18 cellular contexts compared by ENCODE assay signal in the genomic region with DNA sequence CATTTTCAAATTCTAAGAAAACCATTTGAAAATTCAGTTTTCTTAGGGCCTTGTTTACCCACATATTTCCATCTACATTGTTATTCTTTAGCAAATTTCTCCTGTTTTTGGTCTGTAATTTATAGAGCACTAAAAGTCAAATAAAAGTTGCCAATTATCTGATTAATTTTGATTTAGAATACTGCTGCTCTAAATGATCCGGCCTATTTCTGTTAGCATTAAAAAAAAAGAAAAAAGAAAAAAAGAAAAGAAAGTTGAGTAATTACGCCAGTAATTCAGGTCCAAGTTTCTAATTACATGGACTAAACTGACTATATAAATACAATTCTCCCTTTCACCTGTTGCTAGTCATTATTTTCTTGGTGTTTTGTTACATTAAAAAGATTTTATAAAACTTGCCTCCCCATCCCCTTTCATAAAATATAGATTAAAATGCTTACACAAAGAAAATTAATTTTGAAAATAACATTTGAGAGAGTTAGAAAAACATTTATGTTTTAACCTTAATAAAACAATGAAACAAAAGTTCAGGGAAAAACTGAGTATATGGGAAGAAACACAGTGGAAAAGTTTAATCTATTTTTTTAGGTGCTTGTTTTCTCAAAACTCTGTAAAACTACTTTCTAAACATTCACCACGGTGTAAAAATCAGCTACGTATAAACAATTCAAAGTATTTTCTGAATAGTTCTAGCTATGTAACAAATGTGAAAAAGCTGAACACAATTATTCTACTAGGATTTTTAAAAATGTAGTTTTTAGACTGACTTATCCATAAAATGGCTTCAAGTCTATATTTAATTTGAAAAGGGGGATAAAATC. TPM values are rescaled to one million over a fixed set of nuclear protein-coding genes. Genes with fewer than 3 reads are reported as not detected.
"Had no signal": no experiment of that assay in that cellular context is flagged by ENCODE, and none has a peak within 500 bp of the region (broad histone marks: within the 10 kb centered on the region; RNA-seq: fewer than 3 reads in every experiment).

No MANE protein-coding gene starts in this region.

- H3K27me3 Mint-ChIP-seq: activated CD4-positive, alpha-beta T cell treated with anti-CD3 and anti-CD28 coated beads, Interleukin-2, amount 10 ng/mL, durations not matched to agents 7 days and 5 days had no signal

- H3K9me3 Mint-ChIP-seq: activated CD4-positive, alpha-beta T cell treated with anti-CD3 and anti-CD28 coated beads, Interleukin-2, amount 10 ng/mL, durations not matched to agents 7 days and 5 days; activated naive CD4-positive, alpha-beta T cell treated with anti-CD3 and anti-CD28 coated beads, Interleukin-2, amount 10 ng/mL, durations not matched to agents 7 days and 5 days; central memory CD8-positive, alpha-beta T cell; nephron had no signal

- H3K27ac Mint-ChIP-seq: activated naive CD4-positive, alpha-beta T cell treated with anti-CD3 and anti-CD28 coated beads, Interleukin-2, amount 10 ng/mL, durations not matched to agents 7 days and 5 days; nephron; WTC11 had no signal

- H3K9me3 ChIP-seq: ascending aorta, colonic mucosa, gastrocnemius medialis, tibial artery had no signal

- H3K27me3 ChIP-seq: ascending aorta, colonic mucosa, gastrocnemius medialis, tibial artery had no signal

- ATAC-seq: gastrocnemius medialis, left lobe of liver, WTC11 had no signal

- DNase-seq: activated CD4-positive, alpha-beta T cell treated with anti-CD3 and anti-CD28 coated beads, Interleukin-2, amount 10 ng/mL, durations not matched to agents 7 days and 5 days; activated CD8-positive, alpha-beta memory T cell treated with anti-CD3 and anti-CD28 coated beads for 24 hours; activated naive CD4-positive, alpha-beta T cell treated with anti-CD3 and anti-CD28 coated beads, Interleukin-2, amount 10 ng/mL, durations not matched to agents 7 days and 5 days; colonic mucosa; erythroblast; gastrocnemius medialis; head of caudate nucleus; kidney; posterior cingulate gyrus; retina; stimulated activated naive CD4-positive, alpha-beta T cell; tibial artery had no signal

- H3K27ac ChIP-seq: ascending aorta, colonic mucosa, gastrocnemius medialis, tibial artery had no signal

- H3K4me1 Mint-ChIP-seq: central memory CD8-positive, alpha-beta T cell; nephron; WTC11 had no signal

- H3K36me3 ChIP-seq: ascending aorta, colonic mucosa, gastrocnemius medialis, tibial artery had no signal

- H3K4me1 ChIP-seq: ascending aorta, colonic mucosa, gastrocnemius medialis, tibial artery had no signal

- H3K36me3 Mint-ChIP-seq: activated naive CD4-positive, alpha-beta T cell treated with anti-CD3 and anti-CD28 coated beads, Interleukin-2, amount 10 ng/mL, durations not matched to agents 7 days and 5 days; WTC11 had no signal

- H3K4me3 Mint-ChIP-seq: activated CD4-positive, alpha-beta T cell treated with anti-CD3 and anti-CD28 coated beads, Interleukin-2, amount 10 ng/mL, durations not matched to agents 7 days and 5 days; activated naive CD4-positive, alpha-beta T cell treated with anti-CD3 and anti-CD28 coated beads, Interleukin-2, amount 10 ng/mL, durations not matched to agents 7 days and 5 days; central memory CD8-positive, alpha-beta T cell; nephron; WTC11 had no signal

- H3K4me3 ChIP-seq: ascending aorta, colonic mucosa, gastrocnemius medialis, lung, tibial artery had no signal

RNA-seq across cellular contexts. Expression of a gene that starts 35.9 kb away (rescaled TPM):
- total RNA-seq: ascending aorta, colonic mucosa, left lobe of liver had no signal
